In genomic region chr10:33249137-33249536, GRCh38 we compare ENCODE assay signal across 13 cellular contexts.
DNase-seq lines count a peak whose midpoint lies in the region; ATAC-seq, FAIRE-seq and TF ChIP-seq lines count a peak whose summit lies in the region.
"Had no signal": no experiment of that assay in that cellular context is flagged by ENCODE, and none has a peak within 500 bp of the region (broad histone marks: within the 10 kb centered on the region; RNA-seq: fewer than 3 reads in every experiment).

No MANE protein-coding gene starts in this region.

- H3K27me3 Mint-ChIP-seq in activated naive CD8-positive, alpha-beta T cell treated with anti-CD3 and anti-CD28 coated beads, Interleukin-2, amount 50 U/mL, for 24 hours, result peaks cover 1% of the 10 kb centered on the region

- intact Hi-C loops in right lobe of liver (cut with DNase I) (no loop called here), HepG2 (cut with micrococcal nuclease; ENCODE audit: unreplicated experiment) (no loop called here), lower lobe of right lung (cut with DNase I) (no loop called here)

- DNase-seq in right lobe of liver (no peak), HepG2 (ENCODE audit: low spot score) (no peak), lower lobe of right lung (no peak), activated gamma-delta T cell (lab: John Stamatoyannopoulos, UW) (no peak), NCI-H1417 treated with DMSO at 0.1 percent for 48 hours (lab: John Stamatoyannopoulos, UW) (no peak), GM03348 (ENCODE audit: low spot score) (no peak)
- no peak for DNase-seq in activated naive CD8-positive, alpha-beta T cell treated with anti-CD3 and anti-CD28 coated beads, Interleukin-2, amount 50 U/mL, for 24 hours
- no peak for DNase-seq in effector CD8-positive, alpha-beta T cell (lab: John Stamatoyannopoulos, UW)
- DNase-seq: ovary had no signal

- no peak overlapping the region for H3K4me3 ChIP-seq in right lobe of liver
- H3K4me3 ChIP-seq in HepG2 (replicated peaks in 1 of 3; ENCODE audit: insufficient read depth in 1 of 3, low read depth in 2 of 3, low read length in 3 of 3), result no peak overlapping the region
- H3K4me3 ChIP-seq in lower lobe of right lung, result no peak overlapping the region
- H3K4me3 ChIP-seq: coronary artery, gastroesophageal sphincter, ovary had no signal

- H3K4me2 ChIP-seq in HepG2 (ENCODE audit: low read depth, low read length), result no peak overlapping the region

- no peak overlapping the region for H3K9ac ChIP-seq in HepG2 (ENCODE audit: insufficient read depth, low read depth, low read length)

- peak overlapping the region; percentile 16 to 36 (median 33) for H3K27ac ChIP-seq in right lobe of liver
- H3K27ac ChIP-seq in HepG2 (ENCODE audit: extremely low read length, insufficient read depth, low read length), result no peak overlapping the region
- H3K27ac ChIP-seq in lower lobe of right lung, result peak overlapping the region; percentile 59
- H3K27ac ChIP-seq: ovary, VCaP had no signal

- H3K36me3 Mint-ChIP-seq in activated naive CD8-positive, alpha-beta T cell treated with anti-CD3 and anti-CD28 coated beads, Interleukin-2, amount 50 U/mL, for 24 hours (ENCODE audit: low read depth), result peaks cover 21% of the 10 kb centered on the region
- H3K36me3 Mint-ChIP-seq: CD14-positive monocyte had no signal

- H3K27ac Mint-ChIP-seq in activated naive CD8-positive, alpha-beta T cell treated with anti-CD3 and anti-CD28 coated beads, Interleukin-2, amount 50 U/mL, for 24 hours, result peak overlapping the region; percentile 79
- H3K27ac Mint-ChIP-seq: CD14-positive monocyte had no signal

- in situ Hi-C loops in HepG2 (cut with HindIII; ENCODE audit: extremely low pct_ligation_motif_present, low pct_unique_long_range_greater_than_20kb), result no loop called here

- H3K4me1 ChIP-seq in right lobe of liver (no peaks in the 10 kb centered on the region), HepG2 (ENCODE audit: insufficient read depth, low read length) (peaks cover 20% of the 10 kb centered on the region), lower lobe of right lung (peaks cover 48% of the 10 kb centered on the region)
- H3K4me1 ChIP-seq: gastroesophageal sphincter had no signal

- no peak for TF ChIP-seq RAD21 in HepG2 (CRISPR knock-in tag; IDR thresholded peaks at IDR 0.05)

- H2AFZ ChIP-seq in HepG2 (ENCODE audit: low read length), result no peak overlapping the region

- peaks cover 82% of the 10 kb centered on the region for H3K4me1 Mint-ChIP-seq in activated naive CD8-positive, alpha-beta T cell treated with anti-CD3 and anti-CD28 coated beads, Interleukin-2, amount 50 U/mL, for 24 hours

- peaks cover 17% of the 10 kb centered on the region for H3K9me3 Mint-ChIP-seq in activated naive CD8-positive, alpha-beta T cell treated with anti-CD3 and anti-CD28 coated beads, Interleukin-2, amount 50 U/mL, for 24 hours

- TF ChIP-seq EP300 in HepG2 (IDR thresholded peaks at IDR 0.05; ENCODE audit: low read depth in 2 of 2, low read length in 2 of 2), result no peak
- no peak for TF ChIP-seq EP300 in HepG2 (CRISPR knock-in tag; IDR thresholded peaks at IDR 0.05; ENCODE audit: borderline replicate concordance)

- FAIRE-seq in HepG2 (lab: Jason Lieb, UNC), result no peak

- no peaks in the 10 kb centered on the region for H4K20me1 ChIP-seq in HepG2 (ENCODE audit: insufficient read depth, low read length)

- no peaks in the 10 kb centered on the region for H3K79me2 ChIP-seq in HepG2 (ENCODE audit: insufficient read depth, low read length)

- POLR2A ChIA-PET in HepG2 (lab: Yijun Ruan, JAX), result no interaction called here

- BruUV-seq in HepG2 (replicated peaks; lab: Mats Ljungman, UMichigan), result no TSS peak

- H3K9me3 ChIP-seq in right lobe of liver, result no peaks in the 10 kb centered on the region
- no peaks in the 10 kb centered on the region for H3K9me3 ChIP-seq in HepG2 (ENCODE audit: low read length)
- no peaks in the 10 kb centered on the region for H3K9me3 ChIP-seq in lower lobe of right lung
- H3K9me3 ChIP-seq: gastroesophageal sphincter, ovary had no signal

- TF ChIP-seq CTCF in right lobe of liver (IDR thresholded peaks at IDR 0.05) (no peak), HepG2 (CRISPR knock-in tag; IDR thresholded peaks at IDR 0.05) (no peak), lower lobe of right lung (IDR thresholded peaks at IDR 0.05) (no peak)

- WGBS in right lobe of liver (ENCODE audit: insufficient coverage, low coverage, low lambda C conversion rate, missing lambda C conversion rate), result 68% methylated on average over 8 of the region's 8 CpGs
- 91% methylated on average over 8 of the region's 8 CpGs for WGBS in HepG2 (ENCODE audit: low lambda C conversion rate)

- peak in 3 of 4 donors; percentile 21 to 66 (median 26) for ATAC-seq in right lobe of liver
- no peak for ATAC-seq in HepG2
- no peak for ATAC-seq in activated naive CD8-positive, alpha-beta T cell treated with anti-CD3 and anti-CD28 coated beads, Interleukin-2, amount 50 U/mL, for 24 hours
- ATAC-seq in lower lobe of right lung, result peak in 1 of 2 donors; percentile 35
- ATAC-seq: gastroesophageal sphincter had no signal

- no peak for TF ChIP-seq POLR2A in right lobe of liver (IDR thresholded peaks at IDR 0.05)
- no peak for TF ChIP-seq POLR2A in HepG2 (IDR thresholded peaks at IDR 0.05; ENCODE audit: insufficient read depth in 1 of 2, low read depth in 2 of 2, low read length in 2 of 2)

- CTCF ChIA-PET in HepG2 (lab: Yijun Ruan, JAX; ENCODE audit: low intra/inter-chr PET ratio, low total read pairs), result no interaction called here

- H3K4me3 Mint-ChIP-seq in activated naive CD8-positive, alpha-beta T cell treated with anti-CD3 and anti-CD28 coated beads, Interleukin-2, amount 50 U/mL, for 24 hours, result peak overlapping the region; percentile 45

- no peaks in the 10 kb centered on the region for H3K27me3 ChIP-seq in right lobe of liver
- no peaks in the 10 kb centered on the region for H3K27me3 ChIP-seq in HepG2 (ENCODE audit: control insufficient read depth in 1 of 2, insufficient read depth in 2 of 2, low read length in 2 of 2)
- no peaks in the 10 kb centered on the region for H3K27me3 ChIP-seq in lower lobe of right lung (ENCODE audit: low read depth)
- H3K27me3 ChIP-seq: gastroesophageal sphincter, ovary had no signal

- H3K36me3 ChIP-seq in right lobe of liver (peaks cover 0 to 19% (median 9%) of the 10 kb centered on the region in 4 donors), HepG2 (replicated peaks in 1 of 2; ENCODE audit: control insufficient read depth in 1 of 2, insufficient read depth in 2 of 2, low read length in 2 of 2) (no peaks in the 10 kb centered on the region; a peak in 2 of 5 replicates), lower lobe of right lung (peaks cover 44% of the 10 kb centered on the region)
- H3K36me3 ChIP-seq: ovary had no signal

TF ChIP-seq in HepG2, 621 proteins besides CTCF, POLR2A, EP300 and RAD21:
- TF ChIP-seq SMAD9 (CRISPR knock-in tag; IDR thresholded peaks at IDR 0.05), result no peak
- TF ChIP-seq ZNF510 (CRISPR knock-in tag; IDR thresholded peaks at IDR 0.05; ENCODE audit: low read depth), result no peak
- no peak for TF ChIP-seq GMEB2 (CRISPR knock-in tag; IDR thresholded peaks at IDR 0.05; ENCODE audit: low read depth)
- TF ChIP-seq ZNF674 (CRISPR knock-in tag; IDR thresholded peaks at IDR 0.05; ENCODE audit: low read depth), result no peak
- TF ChIP-seq KDM6A (CRISPR knock-in tag; IDR thresholded peaks at IDR 0.05; ENCODE audit: low read depth), result no peak
- no peak for TF ChIP-seq ZMAT3 (CRISPR knock-in tag; conservative IDR thresholded peaks at IDR 0.05)
- TF ChIP-seq ZBTB38 (CRISPR knock-in tag; IDR thresholded peaks at IDR 0.05), result no peak
- no peak for TF ChIP-seq ZNF790 (CRISPR knock-in tag; IDR thresholded peaks at IDR 0.05; ENCODE audit: borderline replicate concordance)
- TF ChIP-seq, protein P1, sequence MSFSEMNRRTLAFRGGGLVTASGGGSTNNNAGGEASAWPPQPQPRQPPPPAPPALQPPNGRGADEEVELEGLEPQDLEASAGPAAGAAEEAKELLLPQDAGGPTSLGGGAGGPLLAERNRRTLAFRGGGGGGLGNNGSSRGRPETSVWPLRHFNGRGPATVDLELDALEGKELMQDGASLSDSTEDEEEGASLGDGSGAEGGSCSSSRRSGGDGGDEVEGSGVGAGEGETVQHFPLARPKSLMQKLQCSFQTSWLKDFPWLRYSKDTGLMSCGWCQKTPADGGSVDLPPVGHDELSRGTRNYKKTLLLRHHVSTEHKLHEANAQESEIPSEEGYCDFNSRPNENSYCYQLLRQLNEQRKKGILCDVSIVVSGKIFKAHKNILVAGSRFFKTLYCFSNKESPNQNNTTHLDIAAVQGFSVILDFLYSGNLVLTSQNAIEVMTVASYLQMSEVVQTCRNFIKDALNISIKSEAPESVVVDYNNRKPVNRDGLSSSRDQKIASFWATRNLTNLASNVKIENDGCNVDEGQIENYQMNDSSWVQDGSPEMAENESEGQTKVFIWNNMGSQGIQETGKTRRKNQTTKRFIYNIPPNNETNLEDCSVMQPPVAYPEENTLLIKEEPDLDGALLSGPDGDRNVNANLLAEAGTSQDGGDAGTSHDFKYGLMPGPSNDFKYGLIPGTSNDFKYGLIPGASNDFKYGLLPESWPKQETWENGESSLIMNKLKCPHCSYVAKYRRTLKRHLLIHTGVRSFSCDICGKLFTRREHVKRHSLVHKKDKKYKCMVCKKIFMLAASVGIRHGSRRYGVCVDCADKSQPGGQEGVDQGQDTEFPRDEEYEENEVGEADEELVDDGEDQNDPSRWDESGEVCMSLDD (CRISPR knock-in tag; IDR thresholded peaks at IDR 0.05; ENCODE audit: borderline replicate concordance), result no peak
- no peak for TF ChIP-seq ZNF577 (CRISPR knock-in tag; IDR thresholded peaks at IDR 0.05; ENCODE audit: borderline replicate concordance, low read depth)
- no peak for TF ChIP-seq ZNF746 (CRISPR knock-in tag; IDR thresholded peaks at IDR 0.05)
- TF ChIP-seq ZNF441 (CRISPR knock-in tag; IDR thresholded peaks at IDR 0.05; ENCODE audit: borderline replicate concordance), result no peak
- TF ChIP-seq FOSL2 (CRISPR knock-in tag; IDR thresholded peaks at IDR 0.05), result no peak
- TF ChIP-seq MIXL1 (CRISPR knock-in tag; IDR thresholded peaks at IDR 0.05), result no peak

Comparison
In these comparisons a context has a peak if more than half of its experiments do, and no peak if none do; other contexts are left out.
1. ATAC-seq: peak in right lobe of liver (3 of 4); none in HepG2 (single experiment) and activated naive CD8-positive, alpha-beta T cell treated with anti-CD3 and anti-CD28 coated beads, Interleukin-2, amount 50 U/mL, for 24 hours (single experiment).